In the genomic region with DNA sequence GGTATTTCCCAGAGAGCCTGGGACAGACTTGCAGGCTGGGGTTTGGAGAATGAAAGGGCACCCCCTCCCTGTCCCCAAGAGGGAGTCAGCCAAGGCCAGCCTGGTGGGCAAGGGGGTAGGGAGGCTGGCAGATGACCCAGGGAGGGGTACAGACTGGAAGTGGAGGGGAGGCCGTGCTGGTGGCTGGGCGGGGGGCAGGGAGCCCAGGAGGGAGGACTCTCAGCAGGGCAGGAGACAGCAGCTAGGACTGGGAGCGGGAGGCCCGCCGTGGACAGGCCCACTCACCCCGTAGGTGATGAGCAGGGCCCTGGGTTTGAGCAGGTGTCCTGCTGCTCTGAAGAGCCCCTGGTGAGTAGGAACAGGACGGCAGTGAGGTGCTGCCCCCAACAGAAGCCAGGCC, we compare ENCODE assay signal across 1 cellular context.
TF ChIP-seq lines count a peak whose summit lies in the region.

No MANE protein-coding gene starts in this region.

TF ChIP-seq in WTC11, 78 proteins besides CTCF, POLR2A, EP300 and RAD21 (continued from another document):
- TF ChIP-seq, protein P1, sequence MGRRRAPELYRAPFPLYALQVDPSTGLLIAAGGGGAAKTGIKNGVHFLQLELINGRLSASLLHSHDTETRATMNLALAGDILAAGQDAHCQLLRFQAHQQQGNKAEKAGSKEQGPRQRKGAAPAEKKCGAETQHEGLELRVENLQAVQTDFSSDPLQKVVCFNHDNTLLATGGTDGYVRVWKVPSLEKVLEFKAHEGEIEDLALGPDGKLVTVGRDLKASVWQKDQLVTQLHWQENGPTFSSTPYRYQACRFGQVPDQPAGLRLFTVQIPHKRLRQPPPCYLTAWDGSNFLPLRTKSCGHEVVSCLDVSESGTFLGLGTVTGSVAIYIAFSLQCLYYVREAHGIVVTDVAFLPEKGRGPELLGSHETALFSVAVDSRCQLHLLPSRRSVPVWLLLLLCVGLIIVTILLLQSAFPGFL (CRISPR knock-in tag; IDR thresholded peaks at IDR 0.05; ENCODE audit: borderline replicate concordance): no peak
- TF ChIP-seq GABPB1 (CRISPR knock-in tag; IDR thresholded peaks at IDR 0.05) (no peak), ZNF219 (CRISPR knock-in tag; IDR thresholded peaks at IDR 0.05; ENCODE audit: borderline replicate concordance) (no peak), NR2C2 (CRISPR knock-in tag; IDR thresholded peaks at IDR 0.05) (no peak), ESRRA (CRISPR knock-in tag; IDR thresholded peaks at IDR 0.05; ENCODE audit: borderline replicate concordance) (no peak), SMAD4 (CRISPR knock-in tag; IDR thresholded peaks at IDR 0.05) (no peak), NFATC4 (CRISPR knock-in tag; IDR thresholded peaks at IDR 0.05) (no peak)
- TF ChIP-seq, protein P2, sequence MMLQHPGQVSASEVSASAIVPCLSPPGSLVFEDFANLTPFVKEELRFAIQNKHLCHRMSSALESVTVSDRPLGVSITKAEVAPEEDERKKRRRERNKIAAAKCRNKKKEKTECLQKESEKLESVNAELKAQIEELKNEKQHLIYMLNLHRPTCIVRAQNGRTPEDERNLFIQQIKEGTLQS (CRISPR knock-in tag; conservative IDR thresholded peaks at IDR 0.05): no peak
- TF ChIP-seq, protein P3, sequence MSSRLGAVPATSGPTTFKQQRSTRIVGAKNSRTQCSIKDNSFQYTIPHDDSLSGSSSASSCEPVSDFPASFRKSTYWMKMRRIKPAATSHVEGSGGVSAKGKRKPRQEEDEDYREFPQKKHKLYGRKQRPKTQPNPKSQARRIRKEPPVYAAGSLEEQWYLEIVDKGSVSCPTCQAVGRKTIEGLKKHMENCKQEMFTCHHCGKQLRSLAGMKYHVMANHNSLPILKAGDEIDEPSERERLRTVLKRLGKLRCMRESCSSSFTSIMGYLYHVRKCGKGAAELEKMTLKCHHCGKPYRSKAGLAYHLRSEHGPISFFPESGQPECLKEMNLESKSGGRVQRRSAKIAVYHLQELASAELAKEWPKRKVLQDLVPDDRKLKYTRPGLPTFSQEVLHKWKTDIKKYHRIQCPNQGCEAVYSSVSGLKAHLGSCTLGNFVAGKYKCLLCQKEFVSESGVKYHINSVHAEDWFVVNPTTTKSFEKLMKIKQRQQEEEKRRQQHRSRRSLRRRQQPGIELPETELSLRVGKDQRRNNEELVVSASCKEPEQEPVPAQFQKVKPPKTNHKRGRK (CRISPR knock-in tag; IDR thresholded peaks at IDR 0.05; ENCODE audit: borderline replicate concordance): no peak
